ENCODE assay signal across 15 cellular contexts in genomic region chr14:99780690-99781089, GRCh38.
"Had no signal": no experiment of that assay in that cellular context is flagged by ENCODE, and none has a peak within 500 bp of the region (broad histone marks: within the 10 kb centered on the region; RNA-seq: fewer than 3 reads in every experiment).

No MANE protein-coding gene starts in this region.

- DNase-seq: activated CD4-positive, alpha-beta T cell treated with anti-CD3 and anti-CD28 coated beads, Interleukin-2, amount 50 U/mL, for 48 hours; activated gamma-delta T cell; activated naive CD8-positive, alpha-beta T cell treated with anti-CD3 and anti-CD28 coated beads for 36 hours; activated T-cell treated with anti-CD3 and anti-CD28 coated beads, Interleukin-2, amount 50 U/mL, for 48 hours; esophagus squamous epithelium; foreskin keratinocyte; heart left ventricle; left ventricle myocardium superior; psoas muscle; right lobe of liver; stimulated activated CD4-positive, alpha-beta T cell treated with anti-CD3 and anti-CD28 coated beads, Interleukin-2, amount 100 ng/mL, for 24 hours; stimulated activated naive B cell treated with anti-CD40 and anti-IgM and Interleukin-4, amounts not matched to agents 10 μg/mL and 1 μg/mL and 100 μg/mL, for 72 hours; substantia nigra; transverse colon had no signal

- ATAC-seq: activated CD4-positive, CD25-positive, alpha-beta regulatory T cell treated with anti-CD3 and anti-CD28 coated beads, Interleukin-2, amount 50 U/mL, for 24 hours; left ventricle myocardium superior; psoas muscle; stimulated activated naive B cell treated with anti-CD40 and anti-IgM and Interleukin-4, amounts not matched to agents 10 μg/mL and 1 μg/mL and 100 μg/mL, for 72 hours had no signal
